ENCODE assay signal across 18 cellular contexts in genomic region chr9:21985964-21986667, GRCh38. TPM values are rescaled to one million over a fixed set of nuclear protein-coding genes. Genes with fewer than 3 reads are reported as not detected.
DNase-seq lines count a peak whose midpoint lies in the region; ATAC-seq, FAIRE-seq and TF ChIP-seq lines count a peak whose summit lies in the region.
"Had no signal": no experiment of that assay in that cellular context is flagged by ENCODE, and none has a peak within 500 bp of the region (broad histone marks: within the 10 kb centered on the region; RNA-seq: fewer than 3 reads in every experiment).

No MANE protein-coding gene starts in this region.

- POLR2A ChIA-PET in OCI-LY7 (lab: Charles Lee), result interaction anchor here (0.6 to 1.5 kb wide), 10 partner anchors 10 to 301 kb away, joined by 3 to 9 read pairs (median 4); no protein-coding TSS in a partner anchor

- H3K4me1 ChIP-seq in OCI-LY7 (ENCODE audit: insufficient read depth, low read length, poor library complexity, severe bottlenecking), result peaks cover 48% of the 10 kb centered on the region
- H3K4me1 ChIP-seq in effector memory CD4-positive, alpha-beta T cell (ENCODE audit: control insufficient read depth, insufficient read depth, low read length, poor library complexity, severe bottlenecking), result no peaks in the 10 kb centered on the region
- H3K4me1 ChIP-seq: Caco-2, colonic mucosa, parathyroid adenoma, vagina had no signal

- H3K4me2 ChIP-seq in OCI-LY7 (ENCODE audit: low read length), result peak overlapping the region; percentile 65

- no peak overlapping the region for H3K4me3 ChIP-seq in OCI-LY7 (ENCODE audit: low read depth, low read length, poor library complexity, severe bottlenecking)
- no peak overlapping the region for H3K4me3 ChIP-seq in effector memory CD4-positive, alpha-beta T cell (ENCODE audit: insufficient read depth, low read depth, low read length, poor library complexity, severe bottlenecking)
- H3K4me3 ChIP-seq: colonic mucosa, vagina had no signal

- H3K9me3 ChIP-seq in OCI-LY7 (ENCODE audit: low read length), result no peaks in the 10 kb centered on the region
- no peaks in the 10 kb centered on the region for H3K9me3 ChIP-seq in effector memory CD4-positive, alpha-beta T cell (ENCODE audit: control insufficient read depth, low read length)
- H3K9me3 ChIP-seq: Caco-2, colonic mucosa, heart right ventricle, vagina had no signal

- no TSS peak for BruUV-seq in OCI-LY7 (replicated peaks; lab: Mats Ljungman, UMichigan)

- H3K79me2 ChIP-seq in OCI-LY7 (ENCODE audit: insufficient read depth, low read depth, low read length), result peaks cover 100% of the 10 kb centered on the region
- H3K79me2 ChIP-seq: parathyroid adenoma had no signal

- H3K27ac ChIP-seq in OCI-LY7 (ENCODE audit: low read depth, low read length, poor library complexity, severe bottlenecking), result no peak overlapping the region
- no peak overlapping the region for H3K27ac ChIP-seq in effector memory CD4-positive, alpha-beta T cell (ENCODE audit: insufficient read depth, low read length, poor library complexity, severe bottlenecking)
- H3K27ac ChIP-seq: colonic mucosa, parathyroid adenoma, vagina had no signal

- H2AFZ ChIP-seq in OCI-LY7 (ENCODE audit: low read length), result no peak overlapping the region
- H2AFZ ChIP-seq: parathyroid adenoma had no signal

- FAIRE-seq in GM18507 (lab: Jason Lieb, UNC), result peak; percentile 65

- peaks cover 5% of the 10 kb centered on the region for H3K27me3 ChIP-seq in effector memory CD4-positive, alpha-beta T cell (replicated peaks; ENCODE audit: control insufficient read depth, insufficient read depth, low read length, poor library complexity, severe bottlenecking)
- H3K27me3 ChIP-seq: vagina had no signal

- DNase-seq in GM18507 (ENCODE audit: extremely low spot score, insufficient read length, low read depth), result no peak
- no peak for DNase-seq in OCI-LY7 (ENCODE audit: low spot score)
- no peak for DNase-seq in epidermal melanocyte (ENCODE audit: insufficient read length, low spot score)
- no peak for DNase-seq in effector memory CD4-positive, alpha-beta T cell
- DNase-seq in NCI-H1048 (lab: John Stamatoyannopoulos, UW), result no peak
- DNase-seq in NK-92 (lab: John Stamatoyannopoulos, UW; ENCODE audit: unreplicated experiment), result no peak
- DNase-seq: activated CD8-positive, alpha-beta memory T cell treated with anti-CD3 and anti-CD28 coated beads for 24 hours; activated effector memory CD4-positive, alpha-beta T cell treated with anti-CD3 and anti-CD28 coated beads, Interleukin-2, amount 50 U/mL, for 16 hours; Caco-2; colonic mucosa; heart right ventricle; NK-92 treated with Interleukin-12 subunit alpha and Interleukin-12 subunit beta, amount 100 ng/mL, for 24 hours; stimulated activated naive CD8-positive, alpha-beta T cell treated with anti-CD3 and anti-CD28 coated beads, Interleukin-15, amount 100 ng/mL, for 72 hours had no signal

- no peak for TF ChIP-seq CTCF in OCI-LY7 (conservative IDR thresholded peaks at IDR 0.05; ENCODE audit: low read length)

- peaks cover 60% of the 10 kb centered on the region for H3K36me3 ChIP-seq in OCI-LY7 (ENCODE audit: insufficient read depth, low read length)
- no peaks in the 10 kb centered on the region for H3K36me3 ChIP-seq in effector memory CD4-positive, alpha-beta T cell (ENCODE audit: control insufficient read depth, insufficient read depth, low read length)
- H3K36me3 ChIP-seq: colonic mucosa, heart right ventricle, vagina had no signal

- H3K9me2 ChIP-seq in OCI-LY7 (ENCODE audit: insufficient read depth, low read length), result no peaks in the 10 kb centered on the region

- peaks cover 25% of the 10 kb centered on the region; the same call in 1 of the 2 replicates for H4K20me1 ChIP-seq in OCI-LY7 (ENCODE audit: insufficient read depth, low read length)

- ATAC-seq in GM21381 (IDR thresholded peaks at IDR 0.05; ENCODE audit: unreplicated experiment), result peak; percentile 41
- ATAC-seq in HG03066 (IDR thresholded peaks at IDR 0.05; ENCODE audit: low read depth, unreplicated experiment), result peak; percentile 71
- ATAC-seq: esophagus mucosa; heart right ventricle; stimulated activated naive CD8-positive, alpha-beta T cell treated with anti-CD3 and anti-CD28 coated beads, Interleukin-15, amount 100 ng/mL, for 72 hours had no signal

- intact Hi-C loops in OCI-LY7 (cut with micrococcal nuclease; ENCODE audit: unreplicated experiment), result no loop called here

- CTCF ChIA-PET in OCI-LY7 (lab: Charles Lee; ENCODE audit: unreplicated experiment), result no interaction called here

RNA-seq across cellular contexts. Expression of gene CDKN2A, which starts 8.1 kb away (rescaled TPM):
- 216 TPM in 2 replicates for total RNA-seq in OCI-LY7 (2014; rRNA removed; shearing (Covaris generic))
- 145 and 148 TPM in 2 replicates for total RNA-seq in OCI-LY7 (2022)

RNA-seq across cellular contexts. Expression of gene CDKN2B-AS1, which starts 8.5 kb away (rescaled TPM):
- total RNA-seq in OCI-LY7 (2014; rRNA removed; shearing (Covaris generic)), result 20.2 and 24.3 TPM in 2 replicates
- total RNA-seq in OCI-LY7 (2022), result 19.4 and 20.4 TPM in 2 replicates

RNA-seq across cellular contexts. Expression of gene CDKN2B, which starts 23.0 kb away (rescaled TPM):
- 2.0 TPM in 2 replicates for total RNA-seq in OCI-LY7 (2014; rRNA removed; shearing (Covaris generic))
- 3.7 and 4.7 TPM in 2 replicates for total RNA-seq in OCI-LY7 (2022)
